1 cellular context compared by ENCODE assay signal in the genomic region with DNA sequence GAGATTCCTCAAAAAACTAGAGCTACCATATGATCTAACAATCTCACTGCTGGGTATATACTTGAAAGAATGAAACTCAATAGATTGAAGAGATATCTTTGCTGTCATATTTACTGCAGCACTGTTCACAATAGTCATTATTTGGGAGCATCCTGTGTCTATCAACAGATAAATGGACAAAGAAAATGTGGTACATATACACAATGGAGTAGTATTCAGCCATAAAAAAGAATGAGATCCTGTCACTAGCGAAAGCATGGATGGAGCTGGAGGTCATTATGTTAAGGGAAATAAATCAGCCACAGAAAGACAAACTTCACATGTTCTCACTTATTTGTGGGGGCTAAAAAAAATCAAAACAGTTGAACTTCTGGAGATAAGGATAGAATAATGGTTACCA.
TF ChIP-seq lines count a peak whose summit lies in the region.

No MANE protein-coding gene starts in this region.

TF ChIP-seq in HEK293, 187 proteins besides CTCF, POLR2A, EP300 and RAD21 (continued from another document):
- TF ChIP-seq, protein P1, sequence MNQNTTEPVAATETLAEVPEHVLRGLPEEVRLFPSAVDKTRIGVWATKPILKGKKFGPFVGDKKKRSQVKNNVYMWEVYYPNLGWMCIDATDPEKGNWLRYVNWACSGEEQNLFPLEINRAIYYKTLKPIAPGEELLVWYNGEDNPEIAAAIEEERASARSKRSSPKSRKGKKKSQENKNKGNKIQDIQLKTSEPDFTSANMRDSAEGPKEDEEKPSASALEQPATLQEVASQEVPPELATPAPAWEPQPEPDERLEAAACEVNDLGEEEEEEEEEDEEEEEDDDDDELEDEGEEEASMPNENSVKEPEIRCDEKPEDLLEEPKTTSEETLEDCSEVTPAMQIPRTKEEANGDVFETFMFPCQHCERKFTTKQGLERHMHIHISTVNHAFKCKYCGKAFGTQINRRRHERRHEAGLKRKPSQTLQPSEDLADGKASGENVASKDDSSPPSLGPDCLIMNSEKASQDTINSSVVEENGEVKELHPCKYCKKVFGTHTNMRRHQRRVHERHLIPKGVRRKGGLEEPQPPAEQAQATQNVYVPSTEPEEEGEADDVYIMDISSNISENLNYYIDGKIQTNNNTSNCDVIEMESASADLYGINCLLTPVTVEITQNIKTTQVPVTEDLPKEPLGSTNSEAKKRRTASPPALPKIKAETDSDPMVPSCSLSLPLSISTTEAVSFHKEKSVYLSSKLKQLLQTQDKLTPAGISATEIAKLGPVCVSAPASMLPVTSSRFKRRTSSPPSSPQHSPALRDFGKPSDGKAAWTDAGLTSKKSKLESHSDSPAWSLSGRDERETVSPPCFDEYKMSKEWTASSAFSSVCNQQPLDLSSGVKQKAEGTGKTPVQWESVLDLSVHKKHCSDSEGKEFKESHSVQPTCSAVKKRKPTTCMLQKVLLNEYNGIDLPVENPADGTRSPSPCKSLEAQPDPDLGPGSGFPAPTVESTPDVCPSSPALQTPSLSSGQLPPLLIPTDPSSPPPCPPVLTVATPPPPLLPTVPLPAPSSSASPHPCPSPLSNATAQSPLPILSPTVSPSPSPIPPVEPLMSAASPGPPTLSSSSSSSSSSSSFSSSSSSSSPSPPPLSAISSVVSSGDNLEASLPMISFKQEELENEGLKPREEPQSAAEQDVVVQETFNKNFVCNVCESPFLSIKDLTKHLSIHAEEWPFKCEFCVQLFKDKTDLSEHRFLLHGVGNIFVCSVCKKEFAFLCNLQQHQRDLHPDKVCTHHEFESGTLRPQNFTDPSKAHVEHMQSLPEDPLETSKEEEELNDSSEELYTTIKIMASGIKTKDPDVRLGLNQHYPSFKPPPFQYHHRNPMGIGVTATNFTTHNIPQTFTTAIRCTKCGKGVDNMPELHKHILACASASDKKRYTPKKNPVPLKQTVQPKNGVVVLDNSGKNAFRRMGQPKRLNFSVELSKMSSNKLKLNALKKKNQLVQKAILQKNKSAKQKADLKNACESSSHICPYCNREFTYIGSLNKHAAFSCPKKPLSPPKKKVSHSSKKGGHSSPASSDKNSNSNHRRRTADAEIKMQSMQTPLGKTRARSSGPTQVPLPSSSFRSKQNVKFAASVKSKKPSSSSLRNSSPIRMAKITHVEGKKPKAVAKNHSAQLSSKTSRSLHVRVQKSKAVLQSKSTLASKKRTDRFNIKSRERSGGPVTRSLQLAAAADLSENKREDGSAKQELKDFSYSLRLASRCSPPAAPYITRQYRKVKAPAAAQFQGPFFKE (tag by site-specific recombination; IDR thresholded peaks at IDR 0.05; ENCODE audit: borderline replicate concordance), result no peak
- TF ChIP-seq ZNF768 (tag by site-specific recombination; IDR thresholded peaks at IDR 0.05) (no peak), ZNF146 (tag by site-specific recombination; IDR thresholded peaks at IDR 0.05) (peak; percentile 55; the same call in 1 of the 2 replicates)
